ENCODE assay signal across 7 cellular contexts in the genomic region with DNA sequence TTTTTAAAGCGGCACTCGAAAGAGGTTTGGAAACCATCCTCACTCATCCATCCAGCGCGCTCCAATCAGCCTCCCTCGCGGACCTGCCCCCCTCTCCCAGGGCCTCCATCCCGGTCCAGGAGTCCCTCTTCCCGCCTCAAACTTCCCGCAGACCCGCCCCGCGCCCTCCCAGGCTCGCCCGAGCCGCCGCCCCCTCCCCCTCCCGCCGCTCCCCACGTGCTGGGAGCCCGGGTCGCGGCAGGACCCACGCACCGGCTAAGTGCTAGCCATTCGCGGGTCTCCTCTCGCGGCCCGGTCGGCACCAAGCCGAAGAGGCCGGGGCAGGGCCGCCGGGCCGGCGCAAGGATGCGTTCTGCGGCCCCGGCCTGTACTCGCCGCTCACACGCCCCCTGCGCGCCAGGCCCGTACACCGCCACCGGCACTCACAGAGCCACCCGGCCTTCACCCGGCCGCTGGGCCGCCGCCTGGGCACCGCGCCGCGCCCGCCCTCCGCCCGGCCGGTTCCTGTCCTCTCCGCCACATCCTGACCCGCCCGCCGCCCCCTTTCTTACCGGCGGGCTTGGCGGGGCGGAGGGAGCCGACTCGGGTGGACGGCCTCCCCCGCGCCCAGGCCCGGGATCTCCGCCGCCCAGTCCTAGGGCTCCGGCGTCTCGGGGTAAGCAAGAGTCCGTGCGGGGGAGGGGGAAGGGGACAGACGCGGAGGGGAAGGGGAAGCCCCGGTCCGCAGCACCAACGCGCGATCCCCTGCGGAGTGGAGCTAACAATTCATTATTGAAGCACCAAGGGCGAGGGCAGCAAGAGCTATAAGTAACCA. TPM values are rescaled to one million over a fixed set of nuclear protein-coding genes. Genes with fewer than 3 reads are reported as not detected.
DNase-seq lines count a peak whose midpoint lies in the region; ATAC-seq and TF ChIP-seq lines count a peak whose summit lies in the region.

No MANE protein-coding gene starts in this region.

- H3K27ac ChIP-seq in left lung = peak overlapping the region; percentile 99 to 100

- H3K36me3 ChIP-seq in HAP-1 (replicated peaks) (peaks cover 26% of the 10 kb centered on the region), MG63 (peaks cover 46% of the 10 kb centered on the region), left lung (peaks cover 0 to 26% of the 10 kb centered on the region in 2 donors)

- H3K27me3 ChIP-seq in HAP-1 (ENCODE audit: low read depth) = no peaks in the 10 kb centered on the region
- no peaks in the 10 kb centered on the region for H3K27me3 ChIP-seq in MG63
- H3K27me3 ChIP-seq in left lung = no peaks in the 10 kb centered on the region

- no peaks in the 10 kb centered on the region for H3K9me3 ChIP-seq in HAP-1
- H3K9me3 ChIP-seq in MG63 = no peaks in the 10 kb centered on the region
- H3K9me3 ChIP-seq in left lung = no peaks in the 10 kb centered on the region

- H3K4me1 ChIP-seq in HAP-1 (peaks cover 39% of the 10 kb centered on the region), left lung (peaks cover 18 to 74% of the 10 kb centered on the region in 2 donors)

- ATAC-seq in left lung = peak; percentile 44

- in situ Hi-C loops in HAP-1 (cut with MboI; ENCODE audit: low sequenced_read_pairs) = no loop called here

- H3K4me3 ChIP-seq in GM12875 (ENCODE audit: low read depth, low read length) (peak overlapping the region; percentile 98), HAP-1 (peak overlapping the region; percentile 94), MG63 (peak overlapping the region; percentile 99), left lung (peak overlapping the region; percentile 70 to 85)

- no peak for TF ChIP-seq CTCF in GM12875 (IDR thresholded peaks at IDR 0.05; ENCODE audit: borderline replicate concordance, insufficient read depth, low read depth, low read length)
- TF ChIP-seq CTCF in left lung (IDR thresholded peaks at IDR 0.05) = no peak

- intact Hi-C loops in left lung (cut with DNase I) = no loop called here

- peak; percentile 43 to 83 for DNase-seq in HAP-1 (ENCODE audit: low spot score in 2 of 2)
- peak; percentile 86 for DNase-seq in MG63
- DNase-seq in activated CD4-positive, CD25-positive, alpha-beta regulatory T cell treated with anti-CD3 and anti-CD28 coated beads, Interleukin-2, amount 50 U/mL, for 16 hours (ENCODE audit: low read depth, low spot score) = peak; percentile 16
- DNase-seq in dedifferentiated amniotic fluid mesenchymal stem cell (ENCODE audit: extremely low spot score) = peak; percentile 58
- DNase-seq in left lung = peak; percentile 80 to 89
- peak; percentile 11 for DNase-seq in stimulated activated CD4-positive, alpha-beta T cell treated with anti-CD3 and anti-CD28 coated beads, Interleukin-2, amount 100 ng/mL, for 4 hours (ENCODE audit: low read depth)

RNA-seq across cellular contexts. Expression of gene CHD1, which starts 0.6 kb away (rescaled TPM):
- 27.0 and 43.4 TPM in 2 replicates for total RNA-seq in MG63 (2014; rRNA removed; shearing (Covaris generic); ENCODE audit: low replicate concordance)
- total RNA-seq in left lung = 10 to 100 TPM; 26.0 to 31.3 TPM

Comparison
In these comparisons a context has a peak if more than half of its experiments do, and no peak if none do; other contexts are left out.
1. Peak in every context shown above with its lines: DNase-seq, ATAC-seq, H3K4me3 ChIP-seq and H3K27ac ChIP-seq.
2. DNase-seq: peak in every context shown above with its lines; median percentile 86 in MG63; 84 in left lung; 63 in HAP-1; 58 in dedifferentiated amniotic fluid mesenchymal stem cell; 16 in activated CD4-positive, CD25-positive, alpha-beta regulatory T cell treated with anti-CD3 and anti-CD28 coated beads, Interleukin-2, amount 50 U/mL, for 16 hours; 11 in stimulated activated CD4-positive, alpha-beta T cell treated with anti-CD3 and anti-CD28 coated beads, Interleukin-2, amount 100 ng/mL, for 4 hours.